In genomic region chr10:110408943-110409342, GRCh38 we compare ENCODE assay signal across 21 cellular contexts.
DNase-seq lines count a peak whose midpoint lies in the region; ATAC-seq, FAIRE-seq and TF ChIP-seq lines count a peak whose summit lies in the region.
"Had no signal": no experiment of that assay in that cellular context is flagged by ENCODE, and none has a peak within 500 bp of the region (broad histone marks: within the 10 kb centered on the region; RNA-seq: fewer than 3 reads in every experiment).

No MANE protein-coding gene starts in this region.

- H3K4me1 ChIP-seq in SJSA1 (replicated peaks), result peaks cover 58% of the 10 kb centered on the region
- H3K4me1 ChIP-seq in skeletal muscle satellite cell (ENCODE audit: control insufficient read depth, insufficient read depth, low read length), result peaks cover 61% of the 10 kb centered on the region

- H3K36me3 Mint-ChIP-seq in activated CD4-positive, alpha-beta T cell treated with anti-CD3 and anti-CD28 coated beads, Interleukin-2, amount 10 ng/mL, durations not matched to agents 24 days and 14 days (ENCODE audit: low read depth), result peaks cover 3% of the 10 kb centered on the region
- no peaks in the 10 kb centered on the region for H3K36me3 Mint-ChIP-seq in activated CD4-positive, alpha-beta T cell treated with anti-CD3 and anti-CD28 coated beads, Interleukin-2, amount 10 ng/mL, durations not matched to agents 7 days and 5 days (ENCODE audit: low read depth)
- H3K36me3 Mint-ChIP-seq in glutamatergic neuron (ENCODE audit: unreplicated experiment), result peaks cover 6% of the 10 kb centered on the region

- no peak for FAIRE-seq in RCC 7860 (lab: Jason Lieb, UNC)

- H3K9ac ChIP-seq in skeletal muscle satellite cell (ENCODE audit: low read depth, low read length), result peak overlapping the region; percentile 74

- no peak for ATAC-seq in GM18909 (IDR thresholded peaks at IDR 0.05; ENCODE audit: poor library complexity, unreplicated experiment)
- no peak for ATAC-seq in sciatic nerve
- ATAC-seq: activated CD8-positive, alpha-beta T cell treated with anti-CD3 and anti-CD28 coated beads, Interleukin-2, amount 10 ng/mL, durations not matched to agents 7 days and 5 days had no signal

- no peaks in the 10 kb centered on the region for H3K9me3 Mint-ChIP-seq in activated CD4-positive, alpha-beta T cell treated with anti-CD3 and anti-CD28 coated beads, Interleukin-2, amount 10 ng/mL, durations not matched to agents 24 days and 14 days
- no peaks in the 10 kb centered on the region for H3K9me3 Mint-ChIP-seq in activated CD4-positive, alpha-beta T cell treated with anti-CD3 and anti-CD28 coated beads, Interleukin-2, amount 10 ng/mL, durations not matched to agents 7 days and 5 days
- peaks cover 12% of the 10 kb centered on the region for H3K9me3 Mint-ChIP-seq in glutamatergic neuron (ENCODE audit: unreplicated experiment)
- H3K9me3 Mint-ChIP-seq: activated naive CD4-positive, alpha-beta T cell treated with anti-CD3 and anti-CD28 coated beads for 36 hours; activated T-cell treated with anti-CD3 and anti-CD28 coated beads, Interleukin-2, amount 50 U/mL, for 24 hours had no signal

- H3K4me3 Mint-ChIP-seq in activated CD4-positive, alpha-beta T cell treated with anti-CD3 and anti-CD28 coated beads, Interleukin-2, amount 10 ng/mL, durations not matched to agents 24 days and 14 days, result no peak overlapping the region
- no peak overlapping the region for H3K4me3 Mint-ChIP-seq in activated CD4-positive, alpha-beta T cell treated with anti-CD3 and anti-CD28 coated beads, Interleukin-2, amount 10 ng/mL, durations not matched to agents 7 days and 5 days
- H3K4me3 Mint-ChIP-seq in glutamatergic neuron (ENCODE audit: unreplicated experiment), result no peak overlapping the region
- H3K4me3 Mint-ChIP-seq: activated CD8-positive, alpha-beta T cell treated with anti-CD3 and anti-CD28 coated beads, Interleukin-2, amount 10 ng/mL, durations not matched to agents 7 days and 5 days; activated naive CD4-positive, alpha-beta T cell treated with anti-CD3 and anti-CD28 coated beads for 36 hours; activated T-cell treated with anti-CD3 and anti-CD28 coated beads, Interleukin-2, amount 50 U/mL, for 24 hours had no signal

- intact Hi-C loops in activated CD4-positive, alpha-beta T cell treated with anti-CD3 and anti-CD28 coated beads, Interleukin-2, amount 10 ng/mL, durations not matched to agents 24 days and 14 days (cut with micrococcal nuclease), result loop anchor here (2.0 kb wide), 1 partner anchor 14 kb away; no protein-coding TSS in a partner anchor
- intact Hi-C loops in sciatic nerve (cut with DNase I), result no loop called here

- peaks cover 6% of the 10 kb centered on the region for H3K27me3 Mint-ChIP-seq in activated CD4-positive, alpha-beta T cell treated with anti-CD3 and anti-CD28 coated beads, Interleukin-2, amount 10 ng/mL, durations not matched to agents 24 days and 14 days
- peaks cover 13% of the 10 kb centered on the region for H3K27me3 Mint-ChIP-seq in activated CD4-positive, alpha-beta T cell treated with anti-CD3 and anti-CD28 coated beads, Interleukin-2, amount 10 ng/mL, durations not matched to agents 7 days and 5 days
- H3K27me3 Mint-ChIP-seq in glutamatergic neuron (ENCODE audit: unreplicated experiment), result peaks cover 2% of the 10 kb centered on the region
- H3K27me3 Mint-ChIP-seq: activated T-cell treated with anti-CD3 and anti-CD28 coated beads, Interleukin-2, amount 50 U/mL, for 24 hours had no signal

- no peaks in the 10 kb centered on the region for H3K36me3 ChIP-seq in SJSA1
- no peaks in the 10 kb centered on the region for H3K36me3 ChIP-seq in skeletal muscle satellite cell (ENCODE audit: insufficient read depth, low read length)
- H3K36me3 ChIP-seq: stomach, upper lobe of left lung had no signal

- peaks cover 54% of the 10 kb centered on the region for H3K4me1 Mint-ChIP-seq in activated CD4-positive, alpha-beta T cell treated with anti-CD3 and anti-CD28 coated beads, Interleukin-2, amount 10 ng/mL, durations not matched to agents 24 days and 14 days
- peaks cover 21% of the 10 kb centered on the region for H3K4me1 Mint-ChIP-seq in activated CD4-positive, alpha-beta T cell treated with anti-CD3 and anti-CD28 coated beads, Interleukin-2, amount 10 ng/mL, durations not matched to agents 7 days and 5 days
- peaks cover 10% of the 10 kb centered on the region for H3K4me1 Mint-ChIP-seq in glutamatergic neuron (ENCODE audit: low read depth, unreplicated experiment)

- H3K4me2 ChIP-seq in skeletal muscle satellite cell (ENCODE audit: low read length), result no peak overlapping the region

- H3K27me3 ChIP-seq in SJSA1 (replicated peaks) (no peaks in the 10 kb centered on the region), skeletal muscle satellite cell (ENCODE audit: control insufficient read depth, insufficient read depth, low read length) (no peaks in the 10 kb centered on the region)
- H3K27me3 ChIP-seq: stomach, upper lobe of left lung had no signal

- TF ChIP-seq CTCF in glutamatergic neuron (IDR thresholded peaks at IDR 0.05; ENCODE audit: partially characterized antibody, unreplicated experiment), result no peak

- no peaks in the 10 kb centered on the region for H3K9me3 ChIP-seq in SJSA1 (replicated peaks)
- no peaks in the 10 kb centered on the region for H3K9me3 ChIP-seq in skeletal muscle satellite cell (replicated peaks; ENCODE audit: low read length)
- H3K9me3 ChIP-seq: stomach, upper lobe of left lung had no signal

- POLR2A ChIA-PET in activated CD4-positive, alpha-beta T cell treated with anti-CD3 and anti-CD28 coated beads, Interleukin-2, amount 10 ng/mL, durations not matched to agents 7 days and 5 days (lab: Charles Lee), result no interaction called here

- H3K27ac ChIP-seq in SJSA1, result peak overlapping the region; percentile 95
- H3K27ac ChIP-seq: 22Rv1, coronary artery, upper lobe of left lung had no signal

- peak overlapping the region; percentile 8 for H3K27ac Mint-ChIP-seq in activated CD4-positive, alpha-beta T cell treated with anti-CD3 and anti-CD28 coated beads, Interleukin-2, amount 10 ng/mL, durations not matched to agents 24 days and 14 days
- H3K27ac Mint-ChIP-seq in activated CD4-positive, alpha-beta T cell treated with anti-CD3 and anti-CD28 coated beads, Interleukin-2, amount 10 ng/mL, durations not matched to agents 7 days and 5 days, result no peak overlapping the region
- no peak overlapping the region for H3K27ac Mint-ChIP-seq in glutamatergic neuron (ENCODE audit: unreplicated experiment)
- H3K27ac Mint-ChIP-seq: activated CD8-positive, alpha-beta T cell treated with anti-CD3 and anti-CD28 coated beads, Interleukin-2, amount 10 ng/mL, durations not matched to agents 7 days and 5 days; activated naive CD4-positive, alpha-beta T cell treated with anti-CD3 and anti-CD28 coated beads for 36 hours; activated T-cell treated with anti-CD3 and anti-CD28 coated beads, Interleukin-2, amount 50 U/mL, for 24 hours had no signal

- DNase-seq in activated CD4-positive, alpha-beta T cell treated with anti-CD3 and anti-CD28 coated beads, Interleukin-2, amount 10 ng/mL, durations not matched to agents 24 days and 14 days, result no peak
- no peak for DNase-seq in activated CD4-positive, alpha-beta T cell treated with anti-CD3 and anti-CD28 coated beads, Interleukin-2, amount 10 ng/mL, durations not matched to agents 7 days and 5 days
- DNase-seq in SJSA1 (ENCODE audit: low read depth in 1 of 2, low spot score in 2 of 2) (no peak), glutamatergic neuron (peak; percentile 30), RCC 7860 (ENCODE audit: low spot score) (no peak), sciatic nerve (ENCODE audit: low spot score) (no peak)
- DNase-seq: activated CD8-positive, alpha-beta T cell treated with anti-CD3 and anti-CD28 coated beads, Interleukin-2, amount 10 ng/mL, durations not matched to agents 7 days and 5 days; activated naive CD4-positive, alpha-beta T cell treated with anti-CD3 and anti-CD28 coated beads for 36 hours; activated T-cell treated with anti-CD3 and anti-CD28 coated beads, Interleukin-2, amount 50 U/mL, for 24 hours; DND-41; NCI-H1092; NCI-H1930; Right ventricle myocardium superior; stimulated activated CD4-positive, alpha-beta T cell treated with anti-CD3 and anti-CD28 coated beads, Interleukin-12 subunit alpha, Interleukin-12 subunit beta, amount 100 ng/mL, for 4 hours; stimulated activated CD4-positive, alpha-beta T cell treated with anti-CD3 and anti-CD28 coated beads, Interleukin-4, amount 100 ng/mL, for 4 hours; stomach; upper lobe of left lung had no signal

- H3K4me3 ChIP-seq in SJSA1 (no peak overlapping the region), skeletal muscle satellite cell (ENCODE audit: low read length) (no peak overlapping the region)
- H3K4me3 ChIP-seq: coronary artery, stomach, upper lobe of left lung had no signal

- CTCF ChIA-PET in activated CD4-positive, alpha-beta T cell treated with anti-CD3 and anti-CD28 coated beads, Interleukin-2, amount 10 ng/mL, durations not matched to agents 7 days and 5 days (lab: Charles Lee), result interaction anchor here (0.6 to 2.8 kb wide), 7 partner anchors 9 to 588 kb away, joined by 3 to 8 read pairs (median 3); no protein-coding TSS in a partner anchor
